In genomic region chr7:726854-727103, GRCh38 we compare ENCODE assay signal across 8 cellular contexts. TPM values are rescaled to one million over a fixed set of nuclear protein-coding genes. Genes with fewer than 3 reads are reported as not detected.
DNase-seq lines count a peak whose midpoint lies in the region; ATAC-seq and TF ChIP-seq lines count a peak whose summit lies in the region.

No MANE protein-coding gene starts in this region.

- peaks cover 26% of the 10 kb centered on the region for H3K4me1 Mint-ChIP-seq in activated CD4-positive, alpha-beta T cell treated with anti-CD3 and anti-CD28 coated beads for 36 hours
- H3K4me1 Mint-ChIP-seq in activated CD4-positive, alpha-beta T cell treated with anti-CD3 and anti-CD28 coated beads, Interleukin-2, amount 10 ng/mL, durations not matched to agents 24 days and 14 days = peaks cover 18% of the 10 kb centered on the region

- H3K4me1 ChIP-seq in esophagus muscularis mucosa (peaks cover 24 to 41% (median 39%) of the 10 kb centered on the region in 4 donors), sigmoid colon (peaks cover 0 to 27% (median 19%) of the 10 kb centered on the region in 4 donors)

- DNase-seq in activated CD4-positive, alpha-beta T cell treated with anti-CD3 and anti-CD28 coated beads for 36 hours = no peak
- no peak for DNase-seq in activated CD4-positive, alpha-beta T cell treated with anti-CD3 and anti-CD28 coated beads, Interleukin-2, amount 10 ng/mL, durations not matched to agents 24 days and 14 days
- no peak for DNase-seq in MG63
- no peak for DNase-seq in esophagus muscularis mucosa (ENCODE audit: extremely low spot score)
- DNase-seq in sigmoid colon = no peak
- no peak for DNase-seq in EL
- DNase-seq in stimulated activated CD4-positive, alpha-beta T cell treated with anti-CD3 and anti-CD28 coated beads, Interleukin-4, amount 100 ng/mL, for 24 hours = no peak
- DNase-seq in occipital lobe (lab: John Stamatoyannopoulos, UW) = no peak

- peak overlapping the region; percentile 54 for H3K4me3 ChIP-seq in MG63
- peak overlapping the region; percentile 87 to 99 (median 96) for H3K4me3 ChIP-seq in esophagus muscularis mucosa
- H3K4me3 ChIP-seq in sigmoid colon = peak overlapping the region; percentile 29 to 98 (median 96)

- intact Hi-C loops in activated CD4-positive, alpha-beta T cell treated with anti-CD3 and anti-CD28 coated beads for 36 hours (cut with DNase I, micrococcal nuclease) = loop anchor here (1.0 to 5.0 kb wide), 11 partner anchors 90 to 577 kb away; partner anchors contain the start of genes COX19 (in 1 of the 2), GET4 (in 1 of the 2) and PDGFA (in 1 of the 2)
- intact Hi-C loops in activated CD4-positive, alpha-beta T cell treated with anti-CD3 and anti-CD28 coated beads, Interleukin-2, amount 10 ng/mL, durations not matched to agents 24 days and 14 days (cut with micrococcal nuclease) = loop anchor here (1.0 to 2.0 kb wide), 6 partner anchors 108 to 578 kb away; partner anchors contain the start of gene GET4
- intact Hi-C loops in esophagus muscularis mucosa (cut with DNase I) (no loop called here), sigmoid colon (cut with DNase I) (loop anchor here (1.0 to 5.0 kb wide), 2 partner anchors 59 to 209 kb away; no protein-coding TSS in a partner anchor)

- peak overlapping the region; percentile 83 for H3K4me3 Mint-ChIP-seq in activated CD4-positive, alpha-beta T cell treated with anti-CD3 and anti-CD28 coated beads for 36 hours
- no peak overlapping the region for H3K4me3 Mint-ChIP-seq in activated CD4-positive, alpha-beta T cell treated with anti-CD3 and anti-CD28 coated beads, Interleukin-2, amount 10 ng/mL, durations not matched to agents 24 days and 14 days

- peak overlapping the region; percentile 65 to 85 (median 76) for H3K27ac ChIP-seq in esophagus muscularis mucosa (replicated peaks in 1 of 4)
- peak overlapping the region; percentile 62 to 84 (median 72) for H3K27ac ChIP-seq in sigmoid colon

- H3K27me3 ChIP-seq in MG63 (no peaks in the 10 kb centered on the region), esophagus muscularis mucosa (no peaks in the 10 kb centered on the region), sigmoid colon (no peaks in the 10 kb centered on the region)

- POLR2A ChIA-PET in activated CD4-positive, alpha-beta T cell treated with anti-CD3 and anti-CD28 coated beads for 36 hours (lab: Charles Lee) = no interaction called here

- H3K9me3 ChIP-seq in MG63 = peaks cover 23% of the 10 kb centered on the region
- no peaks in the 10 kb centered on the region for H3K9me3 ChIP-seq in esophagus muscularis mucosa
- no peaks in the 10 kb centered on the region for H3K9me3 ChIP-seq in sigmoid colon

- 0% methylated on average over 3 of the region's 39 CpGs for WGBS in esophagus muscularis mucosa
- 0% methylated on average over 39 of the region's 39 CpGs for WGBS in sigmoid colon, 2 donors

- peak; percentile 28 for ATAC-seq in activated CD4-positive, alpha-beta T cell treated with anti-CD3 and anti-CD28 coated beads for 36 hours

- H3K27me3 Mint-ChIP-seq in activated CD4-positive, alpha-beta T cell treated with anti-CD3 and anti-CD28 coated beads for 36 hours = no peaks in the 10 kb centered on the region
- H3K27me3 Mint-ChIP-seq in activated CD4-positive, alpha-beta T cell treated with anti-CD3 and anti-CD28 coated beads, Interleukin-2, amount 10 ng/mL, durations not matched to agents 24 days and 14 days = no peaks in the 10 kb centered on the region

- TF ChIP-seq CTCF in esophagus muscularis mucosa (IDR thresholded peaks at IDR 0.05) = no peak
- TF ChIP-seq CTCF in sigmoid colon (IDR thresholded peaks at IDR 0.05) = no peak

- peaks cover 3% of the 10 kb centered on the region for H3K9me3 Mint-ChIP-seq in activated CD4-positive, alpha-beta T cell treated with anti-CD3 and anti-CD28 coated beads for 36 hours (ENCODE audit: low read depth)
- H3K9me3 Mint-ChIP-seq in activated CD4-positive, alpha-beta T cell treated with anti-CD3 and anti-CD28 coated beads, Interleukin-2, amount 10 ng/mL, durations not matched to agents 24 days and 14 days = peaks cover 5% of the 10 kb centered on the region

- CTCF ChIA-PET in activated CD4-positive, alpha-beta T cell treated with anti-CD3 and anti-CD28 coated beads for 36 hours (lab: Charles Lee) = no interaction called here

- H3K36me3 ChIP-seq in MG63 (peaks cover 47% of the 10 kb centered on the region), esophagus muscularis mucosa (peaks cover 3 to 28% (median 14%) of the 10 kb centered on the region in 4 donors), sigmoid colon (peaks cover 0 to 23% (median 4%) of the 10 kb centered on the region in 4 donors)

- H3K36me3 Mint-ChIP-seq in activated CD4-positive, alpha-beta T cell treated with anti-CD3 and anti-CD28 coated beads for 36 hours (ENCODE audit: low read depth) = peaks cover 49% of the 10 kb centered on the region
- H3K36me3 Mint-ChIP-seq in activated CD4-positive, alpha-beta T cell treated with anti-CD3 and anti-CD28 coated beads, Interleukin-2, amount 10 ng/mL, durations not matched to agents 24 days and 14 days (ENCODE audit: low read depth) = peaks cover 46% of the 10 kb centered on the region

- TF ChIP-seq EP300 in esophagus muscularis mucosa (IDR thresholded peaks at IDR 0.05) (no peak), sigmoid colon (IDR thresholded peaks at IDR 0.05) (no peak)

- no peak for TF ChIP-seq POLR2A in esophagus muscularis mucosa (IDR thresholded peaks at IDR 0.05; ENCODE audit: low read depth)
- no peak for TF ChIP-seq POLR2A in sigmoid colon (IDR thresholded peaks at IDR 0.05)

- no peak overlapping the region for H3K27ac Mint-ChIP-seq in activated CD4-positive, alpha-beta T cell treated with anti-CD3 and anti-CD28 coated beads for 36 hours
- no peak overlapping the region for H3K27ac Mint-ChIP-seq in activated CD4-positive, alpha-beta T cell treated with anti-CD3 and anti-CD28 coated beads, Interleukin-2, amount 10 ng/mL, durations not matched to agents 24 days and 14 days

RNA-seq across cellular contexts. Expression of gene DNAAF5, which starts 0.3 kb away (rescaled TPM):
- 10 to 100 TPM; 31.5 to 37.2 TPM for total RNA-seq in activated CD4-positive, alpha-beta T cell treated with anti-CD3 and anti-CD28 coated beads for 36 hours
- 49.4 and 50.6 TPM in 2 replicates for total RNA-seq in activated CD4-positive, alpha-beta T cell treated with anti-CD3 and anti-CD28 coated beads, Interleukin-2, amount 10 ng/mL, durations not matched to agents 24 days and 14 days
- 23.7 and 31.4 TPM in 2 replicates for total RNA-seq in MG63 (2014; rRNA removed; shearing (Covaris generic); ENCODE audit: low replicate concordance)
- total RNA-seq in esophagus muscularis mucosa = 10 to 100 TPM; 21.2 to 32.7 (median 29.4) TPM
- total RNA-seq in sigmoid colon = 10 to 100 TPM; 13.2 to 25.4 (median 16.0) TPM
- polyA plus RNA-seq in sigmoid colon = 10 to 100 TPM in 1 of 3 donors, 1 to 10 TPM in 2; 7.8 to 23.4 (median 9.7) TPM
- 7.0 TPM for total RNA-seq in occipital lobe

RNA-seq across cellular contexts. Expression of gene PRKAR1B, which starts 0.3 kb away (rescaled TPM):
- 10 to 100 TPM; 37.0 to 41.0 TPM for total RNA-seq in activated CD4-positive, alpha-beta T cell treated with anti-CD3 and anti-CD28 coated beads for 36 hours
- 39.4 and 47.0 TPM in 2 replicates for total RNA-seq in activated CD4-positive, alpha-beta T cell treated with anti-CD3 and anti-CD28 coated beads, Interleukin-2, amount 10 ng/mL, durations not matched to agents 24 days and 14 days
- total RNA-seq in MG63 (2014; rRNA removed; shearing (Covaris generic); ENCODE audit: low replicate concordance) = 20.4 and 27.5 TPM in 2 replicates
- total RNA-seq in esophagus muscularis mucosa (10 to 100 TPM; 15.4 to 46.9 (median 31.4) TPM), sigmoid colon (10 to 100 TPM in 3 of 4 donors, 1 to 10 TPM in 1; 9.7 to 26.6 (median 10.9) TPM), occipital lobe (81.9 TPM)
- 10 to 100 TPM in 2 of 3 donors, 1 to 10 TPM in 1; 9.5 to 20.4 (median 12.6) TPM for polyA plus RNA-seq in sigmoid colon
